9 cellular contexts compared by ENCODE assay signal in the genomic region with DNA sequence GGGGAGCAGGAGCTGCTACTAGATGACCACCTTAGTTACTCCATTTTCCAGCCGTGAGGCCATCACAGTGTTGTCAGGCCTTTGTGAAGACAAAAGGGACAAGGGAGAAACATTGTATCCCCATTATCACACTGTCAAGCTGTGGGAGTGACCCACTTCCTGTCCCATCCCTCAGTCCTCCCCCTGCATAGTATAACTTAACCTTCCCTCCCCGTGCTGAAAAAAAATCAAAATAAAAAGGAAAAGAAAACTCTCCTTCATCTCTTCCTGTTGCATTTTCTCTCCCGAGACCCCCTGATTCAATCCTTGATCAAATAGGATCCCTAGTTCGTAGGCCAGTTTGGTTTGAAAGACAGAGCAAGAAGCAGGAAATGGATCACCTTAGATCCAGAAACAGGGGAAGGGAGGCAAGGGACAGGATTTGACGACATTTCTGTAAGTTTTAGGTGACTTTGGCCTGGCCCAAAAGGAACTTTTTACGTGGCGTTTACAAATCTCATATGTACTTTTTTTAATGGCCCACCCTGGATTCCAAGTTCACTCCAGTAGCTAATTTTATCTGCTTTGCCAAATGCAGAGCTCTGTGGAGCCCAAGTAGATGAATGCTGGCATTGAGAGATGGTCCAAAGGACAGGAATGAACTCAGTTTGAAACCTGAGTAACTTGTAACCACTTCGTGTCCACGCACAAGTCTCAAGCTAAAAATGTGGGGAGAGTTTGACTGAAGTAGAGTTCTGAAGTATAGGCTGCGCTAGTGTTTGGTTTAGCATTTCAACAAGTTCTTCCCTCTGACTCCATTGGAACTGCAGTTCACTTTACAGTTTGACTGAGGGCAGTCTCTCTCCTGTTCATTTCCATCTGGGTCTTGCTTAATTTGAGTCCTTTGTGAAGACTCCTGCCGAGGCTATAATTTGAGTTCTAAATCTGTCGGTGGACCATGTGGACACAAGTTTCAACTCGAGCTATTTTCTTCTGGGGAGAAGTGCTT. TPM values are rescaled to one million over a fixed set of nuclear protein-coding genes. Genes with fewer than 3 reads are reported as not detected.
A peak's percentile ranks its signal among the peaks of the same experiment; 100 is the strongest.
DNase-seq lines count a peak whose midpoint lies in the region; ATAC-seq, FAIRE-seq and TF ChIP-seq lines count a peak whose summit lies in the region.
"Had no signal": no experiment of that assay in that cellular context is flagged by ENCODE, and none has a peak within 500 bp of the region (broad histone marks: within the 10 kb centered on the region; RNA-seq: fewer than 3 reads in every experiment).

No MANE protein-coding gene starts in this region.

- WGBS in K562 (ENCODE audit: insufficient coverage, low coverage, missing lambda C conversion rate), result 5% methylated on average over 13 of the region's 13 CpGs
- WGBS in mesendoderm (ENCODE audit: extremely low coverage, insufficient coverage, low lambda C conversion rate), result no CpG with 5 or more reads among the region's 13 CpGs

- peak; percentile 14; the same call in 2 of the 3 replicates for ATAC-seq in K562
- no peak for ATAC-seq in upper lobe of right lung
- ATAC-seq in HG03354 (IDR thresholded peaks at IDR 0.05; ENCODE audit: poor library complexity, severe bottlenecking, unreplicated experiment), result no peak

- H3K27me3 ChIP-seq in K562 (ENCODE audit: control insufficient read depth in 2 of 2, insufficient read depth in 2 of 2, low read length in 2 of 2) (no peaks in the 10 kb centered on the region), mesendoderm (ENCODE audit: insufficient read depth, low read length, poor library complexity) (no peaks in the 10 kb centered on the region), upper lobe of right lung (no peaks in the 10 kb centered on the region)

- TF ChIP-seq CTCF in K562 (IDR thresholded peaks at IDR 0.05 in 2 of 3, conservative IDR thresholded peaks at IDR 0.05 in 1 of 3; ENCODE audit: insufficient read depth in 2 of 3, low read depth in 1 of 3, low read length in 3 of 3) (no peak; a peak in 1 of 6 replicates), upper lobe of right lung (IDR thresholded peaks at IDR 0.05) (no peak), foreskin fibroblast (IDR thresholded peaks at IDR 0.05; ENCODE audit: low read depth, low read length) (no peak), GM20000 (IDR thresholded peaks at IDR 0.05; ENCODE audit: extremely low read depth, missing control alignments) (no peak)

- H3K27ac ChIP-seq in K562 (ENCODE audit: extremely low read depth, low read depth, low read length), result peak overlapping the region; percentile 80
- no peak overlapping the region for H3K27ac ChIP-seq in mesendoderm (ENCODE audit: low read depth, low read length)
- peak overlapping the region; percentile 39 for H3K27ac ChIP-seq in upper lobe of right lung

- no peak for TF ChIP-seq RAD21 in K562 (CRISPR knock-in tag; conservative IDR thresholded peaks at IDR 0.05 in 1 of 2, IDR thresholded peaks at IDR 0.05 in 1 of 2)

- CTCF ChIA-PET in K562 (lab: Yijun Ruan, JAX; ENCODE audit: low intra/inter-chr PET ratio), result no interaction called here

- no peaks in the 10 kb centered on the region for H3K9me1 ChIP-seq in K562 (ENCODE audit: control insufficient read depth, insufficient read depth, low read length)

- intact Hi-C loops in K562 (cut with micrococcal nuclease) (loop anchor here (5.0 kb wide), 1 partner anchor 98 kb away; no protein-coding TSS in a partner anchor), upper lobe of right lung (cut with DNase I) (no loop called here)

- H3K36me3 Mint-ChIP-seq in activated naive CD4-positive, alpha-beta T cell treated with anti-CD3 and anti-CD28 coated beads, Interleukin-2, amount 50 U/mL, for 24 hours, result no peaks in the 10 kb centered on the region

- no peak overlapping the region for H4K5ac ChIP-seq in mesendoderm (ENCODE audit: low read length)

- no peak overlapping the region for H2BK15ac ChIP-seq in mesendoderm (replicated peaks; ENCODE audit: low read depth)

- BruUV-seq in K562 (replicated peaks; lab: Mats Ljungman, UMichigan), result TSS peak; percentile 28

- no peak overlapping the region for H2BK5ac ChIP-seq in mesendoderm (ENCODE audit: low read length)

- POLR2A ChIA-PET in K562 (lab: Yijun Ruan, JAX), result interaction anchor here (0.6 to 2.5 kb wide), 10 partner anchors 9 to 118 kb away, joined by 3 to 24 read pairs (median 3); a partner anchor contains a TSS

- H2BK120ac ChIP-seq in mesendoderm (ENCODE audit: low read depth, low read length), result no peak overlapping the region

- no peak overlapping the region for H3K4ac ChIP-seq in mesendoderm (ENCODE audit: low read depth, low read length)

- H3K27me3 Mint-ChIP-seq in activated naive CD4-positive, alpha-beta T cell treated with anti-CD3 and anti-CD28 coated beads, Interleukin-2, amount 50 U/mL, for 24 hours, result no peaks in the 10 kb centered on the region

- DNase-seq in activated naive CD4-positive, alpha-beta T cell treated with Interleukin-2 at 50 U/mL for 16 hours, result no peak
- DNase-seq in K562 (ENCODE audit: extremely low read depth in 1 of 4, low spot score in 3 of 4) (peak in 2 of 4 experiments; percentile 49 to 76), mesendoderm (peak; percentile 30), upper lobe of right lung (no peak), foreskin fibroblast (no peak), GM20000 (ENCODE audit: low spot score) (no peak)
- DNase-seq: NCI-H2029 had no signal

- H3K79me2 ChIP-seq in K562 (ENCODE audit: control insufficient read depth, insufficient read depth, low read length) (peaks cover 91% of the 10 kb centered on the region), mesendoderm (ENCODE audit: control insufficient read depth, insufficient read depth, low read length) (peaks cover 33% of the 10 kb centered on the region)

- no peak overlapping the region for H4K8ac ChIP-seq in mesendoderm (ENCODE audit: low read depth, low read length)

- peak overlapping the region; percentile 81 for H3K4me2 ChIP-seq in K562 (ENCODE audit: insufficient read depth, low read length)
- H3K4me2 ChIP-seq in mesendoderm (ENCODE audit: low read length), result no peak overlapping the region

- H3K56ac ChIP-seq in mesendoderm (ENCODE audit: low read length), result peak overlapping the region; percentile 6

- no peaks in the 10 kb centered on the region for H3K9me3 Mint-ChIP-seq in activated naive CD4-positive, alpha-beta T cell treated with anti-CD3 and anti-CD28 coated beads, Interleukin-2, amount 50 U/mL, for 24 hours

- no peak overlapping the region for H3K23ac ChIP-seq in mesendoderm (ENCODE audit: low read length)

- H3K9ac ChIP-seq in K562 (ENCODE audit: insufficient read depth in 1 of 2, low read depth in 2 of 2, low read length in 2 of 2) (peak overlapping the region; percentile 90 to 95), mesendoderm (ENCODE audit: low read length) (peak overlapping the region; percentile 3)

- no peak overlapping the region for H3K18ac ChIP-seq in mesendoderm (ENCODE audit: low read length)

- peaks cover 18% of the 10 kb centered on the region for H3K79me1 ChIP-seq in mesendoderm (ENCODE audit: low read length)

- TF ChIP-seq EP300 in K562 (IDR thresholded peaks at IDR 0.05; ENCODE audit: low read length), result no peak; the same call in 1 of the 2 replicates

- peak; percentile 83 for FAIRE-seq in K562 (lab: Jason Lieb, UNC)

- H4K20me1 ChIP-seq in K562 (replicated peaks; ENCODE audit: control insufficient read depth, insufficient read depth, low read length), result no peaks in the 10 kb centered on the region

- peaks cover 29 to 40% of the 10 kb centered on the region in 2 experiments for H3K4me1 ChIP-seq in K562 (replicated peaks in 1 of 2; ENCODE audit: control insufficient read depth in 2 of 2, insufficient read depth in 2 of 2, low read length in 2 of 2)
- peaks cover 3% of the 10 kb centered on the region for H3K4me1 ChIP-seq in mesendoderm (ENCODE audit: control insufficient read depth, low read depth, low read length)
- peaks cover 75% of the 10 kb centered on the region for H3K4me1 ChIP-seq in upper lobe of right lung

- peaks cover 21% of the 10 kb centered on the region; the same call in 2 of the 3 replicates for H3K36me3 ChIP-seq in K562 (ENCODE audit: control insufficient read depth, insufficient read depth, low read length)
- peaks cover 2% of the 10 kb centered on the region for H3K36me3 ChIP-seq in mesendoderm (ENCODE audit: control insufficient read depth, insufficient read depth, low read length)
- H3K36me3 ChIP-seq in upper lobe of right lung, result no peaks in the 10 kb centered on the region

- peak overlapping the region; percentile 58 for H2AFZ ChIP-seq in K562 (ENCODE audit: low read depth, low read length)

- H2AK5ac ChIP-seq in mesendoderm (ENCODE audit: low read length), result no peak overlapping the region

- peak overlapping the region; percentile 88 for H3K27ac Mint-ChIP-seq in activated naive CD4-positive, alpha-beta T cell treated with anti-CD3 and anti-CD28 coated beads, Interleukin-2, amount 50 U/mL, for 24 hours

- peaks cover 62% of the 10 kb centered on the region for H3K4me1 Mint-ChIP-seq in activated naive CD4-positive, alpha-beta T cell treated with anti-CD3 and anti-CD28 coated beads, Interleukin-2, amount 50 U/mL, for 24 hours

- peak overlapping the region; percentile 96 for H3K4me3 Mint-ChIP-seq in activated naive CD4-positive, alpha-beta T cell treated with anti-CD3 and anti-CD28 coated beads, Interleukin-2, amount 50 U/mL, for 24 hours

- TF ChIP-seq POLR2A in K562 (conservative IDR thresholded peaks at IDR 0.05), result no peak

- in situ Hi-C loops in K562 (cut with MboI), result no loop called here

- H3K4me3 ChIP-seq in K562, result peak overlapping the region; percentile 96
- no peak overlapping the region for H3K4me3 ChIP-seq in mesendoderm (ENCODE audit: low read length)
- H3K4me3 ChIP-seq in upper lobe of right lung, result no peak overlapping the region
- H3K4me3 ChIP-seq in foreskin fibroblast (ENCODE audit: low read depth in 1 of 2, low read length in 2 of 2), result no peak overlapping the region

- H3K9me3 ChIP-seq in K562 (replicated peaks; ENCODE audit: control insufficient read depth, insufficient read depth, low read depth, low read length) (no peaks in the 10 kb centered on the region), upper lobe of right lung (no peaks in the 10 kb centered on the region)

RNA-seq across cellular contexts. Expression of a gene that starts 16.6 kb away (rescaled TPM):
- 64.2 and 71.9 TPM in 2 replicates for total RNA-seq in K562 (2011; cell fraction: chromatin; rRNA removed; ENCODE audit: low replicate concordance)
- 40.3 and 42.0 TPM in 2 replicates for total RNA-seq in K562 (2011; cell fraction: nucleolus; rRNA removed)
- 44.1 and 58.8 TPM in 2 replicates for total RNA-seq in K562 (2011; cell fraction: nucleoplasm; rRNA removed)
- total RNA-seq in K562 (2014; rRNA removed), result 114 and 141 TPM in 2 replicates
- total RNA-seq in K562 (2014; rRNA removed; fragmentation: Illumina TruSeq; extraction: Trizol), result 36.3 and 39.2 TPM in 2 replicates
- 61.2 and 65.5 TPM in 2 replicates for total RNA-seq in K562 (2015; rRNA removed; fragmentation: Illumina TruSeq; extraction: Trizol)
- 215 and 226 TPM in 2 replicates for total RNA-seq in K562 (2021)
- polyA plus RNA-seq in K562 (2011; rRNA removed), result 25.4 and 33.0 TPM in 2 replicates
- polyA plus RNA-seq in K562 (2011; cell fraction: cytosol; rRNA removed), result 21.1 and 45.0 TPM in 2 replicates
- polyA plus RNA-seq in K562 (2011; cell fraction: nucleus; rRNA removed), result 23.6 and 33.3 TPM in 2 replicates
- polyA plus RNA-seq in K562 (2012), result 44.9 and 60.8 TPM in 2 replicates
- 44.2 and 80.9 TPM in 2 replicates for polyA plus RNA-seq in K562 (2014; fragmentation: Illumina TruSeq; extraction: Trizol)
- 1 to 10 TPM; 2.4 to 5.1 TPM for polyA plus RNA-seq in K562 (2014; fragmentation: Nextera tagmentation; extraction: Ambion mirVana)
- polyA plus RNA-seq in K562 (2014; rRNA removed), result 88.4 and 112 TPM in 2 replicates
- 33.1 and 40.4 TPM in 2 replicates for polyA minus RNA-seq in K562 (2011; rRNA and poly(A)+ RNA removed)
- polyA minus RNA-seq in K562 (2011; cell fraction: cytosol; rRNA and poly(A)+ RNA removed), result 55.4 and 91.3 TPM in 2 replicates
- polyA minus RNA-seq in K562 (2011; cell fraction: nucleus; rRNA and poly(A)+ RNA removed), result 12.5 and 17.4 TPM in 2 replicates
- 125 TPM for polyA plus RNA-seq in mesendoderm (2013, experiment 1 of 2)
- 121 TPM for polyA plus RNA-seq in mesendoderm (2013, experiment 2 of 2)
- 85.8 TPM for total RNA-seq in upper lobe of right lung
